Comparison of ENCODE assay signal across 1 cellular context in the genomic region with DNA sequence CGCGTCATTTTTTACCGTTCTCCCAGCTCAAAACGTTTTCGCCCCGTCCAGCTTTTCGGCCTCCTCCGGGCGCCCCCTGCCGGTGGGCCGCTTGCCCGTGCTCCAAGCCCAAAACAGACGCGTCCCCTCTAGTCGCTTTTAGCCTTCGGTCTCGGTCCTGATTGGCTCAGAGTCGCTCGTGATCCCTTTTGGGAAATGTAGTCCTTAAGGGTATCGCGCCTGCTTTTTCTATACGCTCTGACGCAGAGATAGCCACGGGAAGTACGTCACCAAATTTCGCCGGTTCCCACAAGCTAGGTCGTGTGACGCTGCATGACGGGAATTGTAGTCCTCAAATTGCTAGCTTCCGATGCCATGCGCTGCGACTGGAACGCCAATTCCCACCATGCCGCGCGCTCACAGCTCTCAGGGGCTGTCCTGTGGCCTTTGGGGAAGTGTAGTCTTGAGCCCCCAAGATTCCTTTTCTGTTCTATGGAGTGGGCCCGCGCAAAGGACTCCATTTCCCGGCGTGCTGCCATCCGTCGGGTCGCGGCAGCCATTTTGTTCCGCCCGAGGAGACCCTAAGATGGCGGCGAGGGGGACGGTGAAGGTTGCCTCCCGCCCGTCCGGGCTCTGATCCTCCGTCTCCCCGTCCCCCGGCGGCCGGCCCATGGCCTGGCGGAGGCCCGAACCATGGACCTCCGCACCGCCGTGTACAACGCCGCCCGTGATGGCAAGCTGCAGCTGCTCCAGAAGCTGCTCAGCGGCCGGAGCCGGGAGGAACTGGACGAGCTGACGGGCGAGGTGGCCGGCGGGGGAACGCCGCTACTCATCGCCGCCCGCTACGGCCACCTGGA.
A peak's percentile ranks its signal among the peaks of the same experiment; 100 is the strongest.
TF ChIP-seq lines count a peak whose summit lies in the region.

TSS of gene FEM1A (plus strand) at position 552 of the 836 bp plus-strand sequence. CDS start at position 673, 121 bp downstream.

TF ChIP-seq in K562, 482 proteins besides CTCF, POLR2A, EP300 and RAD21 (continued from another document and continues in another):
- TF ChIP-seq, protein P1, sequence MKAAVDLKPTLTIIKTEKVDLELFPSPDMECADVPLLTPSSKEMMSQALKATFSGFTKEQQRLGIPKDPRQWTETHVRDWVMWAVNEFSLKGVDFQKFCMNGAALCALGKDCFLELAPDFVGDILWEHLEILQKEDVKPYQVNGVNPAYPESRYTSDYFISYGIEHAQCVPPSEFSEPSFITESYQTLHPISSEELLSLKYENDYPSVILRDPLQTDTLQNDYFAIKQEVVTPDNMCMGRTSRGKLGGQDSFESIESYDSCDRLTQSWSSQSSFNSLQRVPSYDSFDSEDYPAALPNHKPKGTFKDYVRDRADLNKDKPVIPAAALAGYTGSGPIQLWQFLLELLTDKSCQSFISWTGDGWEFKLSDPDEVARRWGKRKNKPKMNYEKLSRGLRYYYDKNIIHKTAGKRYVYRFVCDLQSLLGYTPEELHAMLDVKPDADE (conservative IDR thresholded peaks at IDR 0.05; ENCODE audit: control insufficient read depth, low read depth, low read length): peak; percentile 100
- TF ChIP-seq SUPT5H (IDR thresholded peaks at IDR 0.05) (peak; percentile 86), ATF3 (IDR thresholded peaks at IDR 0.05) (peak; percentile 65), ATF3 (CRISPR knock-in tag; conservative IDR thresholded peaks at IDR 0.05) (no peak), NFRKB (IDR thresholded peaks at IDR 0.05; ENCODE audit: low read depth) (peak; percentile 98), SMAD4 (CRISPR knock-in tag; conservative IDR thresholded peaks at IDR 0.05) (peak; percentile 85), ZNF384 (IDR thresholded peaks at IDR 0.05; ENCODE audit: low read depth, low read length) (peak; percentile 79), ZNF436 (CRISPR knock-in tag; IDR thresholded peaks at IDR 0.05) (no peak), ELF4 (CRISPR knock-in tag; IDR thresholded peaks at IDR 0.05) (peak; percentile 83), GTF2E2 (tag; IDR thresholded peaks at IDR 0.05) (no peak), CCNT2 (IDR thresholded peaks at IDR 0.05; ENCODE audit: borderline replicate concordance, extremely low read depth, insufficient read length, low read depth, low read length) (peak; percentile 11), TARDBP (IDR thresholded peaks at IDR 0.05) (peak; percentile 37; the same call in 1 of the 2 replicates), CHCHD3 (CRISPR knock-in tag; IDR thresholded peaks at IDR 0.05) (no peak), KDM4B (IDR thresholded peaks at IDR 0.05; ENCODE audit: borderline replicate concordance in 2 of 2, low read depth in 1 of 2) (peak in 1 of 2 experiments; percentile 55; a peak in 1 of 4 replicates), DPF2 (IDR thresholded peaks at IDR 0.05) (no peak), KLF10 (CRISPR knock-in tag; IDR thresholded peaks at IDR 0.05) (no peak), NR2C2 (CRISPR knock-in tag; IDR thresholded peaks at IDR 0.05) (peak; percentile 95), NR2C2 (tag; IDR thresholded peaks at IDR 0.05) (peak; percentile 99), MLX (CRISPR knock-in tag; conservative IDR thresholded peaks at IDR 0.05) (0 out of 4 replicates have a peak, but pooled peaks of 1 of the 2 experiments have one; percentile 71), ZNF134 (CRISPR knock-in tag; conservative IDR thresholded peaks at IDR 0.05) (peak; percentile 83), ARID4B (CRISPR knock-in tag; IDR thresholded peaks at IDR 0.05) (no peak; the same call in none of the 2 replicates), FOXJ2 (tag; IDR thresholded peaks at IDR 0.05) (peak; percentile 97), HINFP (tag; conservative IDR thresholded peaks at IDR 0.05; ENCODE audit: low read depth) (peak; percentile 84; the same call in 1 of the 2 replicates), NBN (IDR thresholded peaks at IDR 0.05; ENCODE audit: low read depth) (peak; percentile 24; the same call in 1 of the 2 replicates), NCOA4 (IDR thresholded peaks at IDR 0.05; ENCODE audit: partially characterized antibody) (no peak), JUN (IDR thresholded peaks at IDR 0.05; ENCODE audit: borderline replicate concordance, low read depth, low read length) (0 out of 2 replicates have a peak, but pooled peaks have one; percentile 40), JUN (CRISPR knock-in tag; IDR thresholded peaks at IDR 0.05; ENCODE audit: borderline replicate concordance) (no peak), ZNF217 (CRISPR knock-in tag; IDR thresholded peaks at IDR 0.05) (no peak)
- TF ChIP-seq, protein P2, sequence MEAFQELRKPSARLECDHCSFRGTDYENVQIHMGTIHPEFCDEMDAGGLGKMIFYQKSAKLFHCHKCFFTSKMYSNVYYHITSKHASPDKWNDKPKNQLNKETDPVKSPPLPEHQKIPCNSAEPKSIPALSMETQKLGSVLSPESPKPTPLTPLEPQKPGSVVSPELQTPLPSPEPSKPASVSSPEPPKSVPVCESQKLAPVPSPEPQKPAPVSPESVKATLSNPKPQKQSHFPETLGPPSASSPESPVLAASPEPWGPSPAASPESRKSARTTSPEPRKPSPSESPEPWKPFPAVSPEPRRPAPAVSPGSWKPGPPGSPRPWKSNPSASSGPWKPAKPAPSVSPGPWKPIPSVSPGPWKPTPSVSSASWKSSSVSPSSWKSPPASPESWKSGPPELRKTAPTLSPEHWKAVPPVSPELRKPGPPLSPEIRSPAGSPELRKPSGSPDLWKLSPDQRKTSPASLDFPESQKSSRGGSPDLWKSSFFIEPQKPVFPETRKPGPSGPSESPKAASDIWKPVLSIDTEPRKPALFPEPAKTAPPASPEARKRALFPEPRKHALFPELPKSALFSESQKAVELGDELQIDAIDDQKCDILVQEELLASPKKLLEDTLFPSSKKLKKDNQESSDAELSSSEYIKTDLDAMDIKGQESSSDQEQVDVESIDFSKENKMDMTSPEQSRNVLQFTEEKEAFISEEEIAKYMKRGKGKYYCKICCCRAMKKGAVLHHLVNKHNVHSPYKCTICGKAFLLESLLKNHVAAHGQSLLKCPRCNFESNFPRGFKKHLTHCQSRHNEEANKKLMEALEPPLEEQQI (IDR thresholded peaks at IDR 0.05): no peak
- TF ChIP-seq, protein P3, sequence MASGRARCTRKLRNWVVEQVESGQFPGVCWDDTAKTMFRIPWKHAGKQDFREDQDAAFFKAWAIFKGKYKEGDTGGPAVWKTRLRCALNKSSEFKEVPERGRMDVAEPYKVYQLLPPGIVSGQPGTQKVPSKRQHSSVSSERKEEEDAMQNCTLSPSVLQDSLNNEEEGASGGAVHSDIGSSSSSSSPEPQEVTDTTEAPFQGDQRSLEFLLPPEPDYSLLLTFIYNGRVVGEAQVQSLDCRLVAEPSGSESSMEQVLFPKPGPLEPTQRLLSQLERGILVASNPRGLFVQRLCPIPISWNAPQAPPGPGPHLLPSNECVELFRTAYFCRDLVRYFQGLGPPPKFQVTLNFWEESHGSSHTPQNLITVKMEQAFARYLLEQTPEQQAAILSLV (tag; IDR thresholded peaks at IDR 0.05): 0 out of 2 replicates have a peak, but pooled peaks have one; percentile 35
- TF ChIP-seq, protein P4, sequence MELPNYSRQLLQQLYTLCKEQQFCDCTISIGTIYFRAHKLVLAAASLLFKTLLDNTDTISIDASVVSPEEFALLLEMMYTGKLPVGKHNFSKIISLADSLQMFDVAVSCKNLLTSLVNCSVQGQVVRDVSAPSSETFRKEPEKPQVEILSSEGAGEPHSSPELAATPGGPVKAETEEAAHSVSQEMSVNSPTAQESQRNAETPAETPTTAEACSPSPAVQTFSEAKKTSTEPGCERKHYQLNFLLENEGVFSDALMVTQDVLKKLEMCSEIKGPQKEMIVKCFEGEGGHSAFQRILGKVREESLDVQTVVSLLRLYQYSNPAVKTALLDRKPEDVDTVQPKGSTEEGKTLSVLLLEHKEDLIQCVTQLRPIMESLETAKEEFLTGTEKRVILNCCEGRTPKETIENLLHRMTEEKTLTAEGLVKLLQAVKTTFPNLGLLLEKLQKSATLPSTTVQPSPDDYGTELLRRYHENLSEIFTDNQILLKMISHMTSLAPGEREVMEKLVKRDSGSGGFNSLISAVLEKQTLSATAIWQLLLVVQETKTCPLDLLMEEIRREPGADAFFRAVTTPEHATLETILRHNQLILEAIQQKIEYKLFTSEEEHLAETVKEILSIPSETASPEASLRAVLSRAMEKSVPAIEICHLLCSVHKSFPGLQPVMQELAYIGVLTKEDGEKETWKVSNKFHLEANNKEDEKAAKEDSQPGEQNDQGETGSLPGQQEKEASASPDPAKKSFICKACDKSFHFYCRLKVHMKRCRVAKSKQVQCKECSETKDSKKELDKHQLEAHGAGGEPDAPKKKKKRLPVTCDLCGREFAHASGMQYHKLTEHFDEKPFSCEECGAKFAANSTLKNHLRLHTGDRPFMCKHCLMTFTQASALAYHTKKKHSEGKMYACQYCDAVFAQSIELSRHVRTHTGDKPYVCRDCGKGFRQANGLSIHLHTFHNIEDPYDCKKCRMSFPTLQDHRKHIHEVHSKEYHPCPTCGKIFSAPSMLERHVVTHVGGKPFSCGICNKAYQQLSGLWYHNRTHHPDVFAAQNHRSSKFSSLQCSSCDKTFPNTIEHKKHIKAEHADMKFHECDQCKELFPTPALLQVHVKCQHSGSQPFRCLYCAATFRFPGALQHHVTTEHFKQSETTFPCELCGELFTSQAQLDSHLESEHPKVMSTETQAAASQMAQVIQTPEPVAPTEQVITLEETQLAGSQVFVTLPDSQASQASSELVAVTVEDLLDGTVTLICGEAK (IDR thresholded peaks at IDR 0.05): peak; percentile 96
- TF ChIP-seq, protein P4 (CRISPR knock-in tag; IDR thresholded peaks at IDR 0.05): no peak
